Comparison of ENCODE assay signal across 15 cellular contexts in the genomic region with DNA sequence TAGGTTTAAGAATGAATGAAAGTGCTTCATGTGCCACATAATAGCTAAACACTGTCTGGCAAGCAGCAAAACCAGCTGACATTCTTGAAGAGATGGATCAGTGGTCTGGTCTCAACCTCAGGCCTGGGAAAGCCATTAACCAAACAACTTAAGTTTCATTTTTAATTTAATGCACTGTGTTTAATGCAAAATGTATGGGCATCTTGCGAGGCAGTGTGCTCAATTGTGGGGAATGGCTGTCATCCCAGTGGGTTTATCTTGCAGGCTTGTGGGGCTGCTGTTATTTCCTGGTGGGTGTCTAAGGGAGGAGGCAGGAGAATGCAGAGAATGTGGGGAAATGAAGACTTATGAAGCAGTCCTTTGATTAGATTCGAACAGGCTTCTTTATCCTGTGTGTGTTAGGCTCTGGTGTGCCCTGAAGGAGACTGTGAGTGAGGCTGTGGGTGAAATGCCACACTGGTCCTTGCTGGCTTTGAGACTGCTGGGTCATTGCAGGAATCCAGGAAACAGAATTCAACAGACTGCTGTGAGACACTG.
"Had no signal": no experiment of that assay in that cellular context is flagged by ENCODE, and none has a peak within 500 bp of the region (broad histone marks: within the 10 kb centered on the region; RNA-seq: fewer than 3 reads in every experiment).

No MANE protein-coding gene starts in this region.

- ATAC-seq: sciatic nerve had no signal

- H3K27ac ChIP-seq: ascending aorta, colonic mucosa, esophagus squamous epithelium, ovary, thoracic aorta, VCaP had no signal

- H3K4me1 ChIP-seq: ascending aorta, colonic mucosa had no signal

- H3K4me3 Mint-ChIP-seq: activated naive CD4-positive, alpha-beta T cell treated with anti-CD3 and anti-CD28 coated beads for 36 hours; neural crest cell; T-helper 2 cell treated with Interferon-gamma antibody and Interleukin-4, amounts not matched to agents 5 μg/mL and 100 μg/mL, for 36 hours had no signal

- H3K36me3 ChIP-seq: ascending aorta, colonic mucosa, esophagus squamous epithelium, ovary, thoracic aorta had no signal

- DNase-seq: activated CD4-positive, alpha-beta T cell treated with anti-CD3 and anti-CD28 coated beads for 1 hour; activated CD4-positive, alpha-beta T cell treated with anti-CD3 and anti-CD28 coated beads, Interleukin-2, amount 50 U/mL, for 4 hours; activated naive CD4-positive, alpha-beta T cell treated with anti-CD3 and anti-CD28 coated beads for 36 hours; activated T-cell treated with anti-CD3 and anti-CD28 coated beads for 4 hours; colonic mucosa; esophagus squamous epithelium; hypothalamus; ovary; stimulated activated CD4-positive, alpha-beta T cell treated with anti-CD3 and anti-CD28 coated beads, Interleukin-1b, Interleukin-23, amount 100 ng/mL, for 48 hours had no signal

- H3K27ac Mint-ChIP-seq: activated naive CD4-positive, alpha-beta T cell treated with anti-CD3 and anti-CD28 coated beads for 36 hours; T-helper 2 cell treated with Interferon-gamma antibody and Interleukin-4, amounts not matched to agents 5 μg/mL and 100 μg/mL, for 36 hours had no signal

- H3K9me3 Mint-ChIP-seq: activated naive CD4-positive, alpha-beta T cell treated with anti-CD3 and anti-CD28 coated beads for 36 hours; neural crest cell; T-helper 2 cell treated with Interferon-gamma antibody and Interleukin-4, amounts not matched to agents 5 μg/mL and 100 μg/mL, for 36 hours had no signal

- H3K27me3 ChIP-seq: ascending aorta, colonic mucosa, esophagus squamous epithelium, ovary had no signal

- H3K4me3 ChIP-seq: ascending aorta, colonic mucosa, esophagus squamous epithelium, ovary, thoracic aorta had no signal
